ENCODE assay signal across 20 cellular contexts in genomic region chr4:122823476-122823875, GRCh38.
"Had no signal": no experiment of that assay in that cellular context is flagged by ENCODE, and none has a peak within 500 bp of the region (broad histone marks: within the 10 kb centered on the region; RNA-seq: fewer than 3 reads in every experiment).

No MANE protein-coding gene starts in this region.

- ATAC-seq: activated CD8-positive, alpha-beta memory T cell treated with anti-CD3 and anti-CD28 coated beads, Interleukin-2, amount 10 ng/mL, durations not matched to agents 7 days and 5 days; activated CD8-positive, alpha-beta T cell treated with anti-CD3 and anti-CD28 coated beads for 36 hours; activated naive CD8-positive, alpha-beta T cell treated with anti-CD3 and anti-CD28 coated beads, Interleukin-2, amount 50 U/mL, for 24 hours; gastrocnemius medialis; left ventricle myocardium superior; natural killer cell treated with Interleukin-12 subunit alpha and Interleukin-12 subunit beta and Interleukin-15 and Interleukin-18, amount 100 ng/mL, for 72 hours had no signal

- DNase-seq: activated CD4-positive, alpha-beta T cell treated with anti-CD3 and anti-CD28 coated beads, Interleukin-2, amount 10 ng/mL, durations not matched to agents 7 days and 5 days; activated CD4-positive, CD25-positive, alpha-beta regulatory T cell treated with anti-CD3 and anti-CD28 coated beads, Interleukin-2, amount 50 U/mL, for 72 hours; activated CD8-positive, alpha-beta memory T cell treated with anti-CD3 and anti-CD28 coated beads, Interleukin-2, amount 10 ng/mL, durations not matched to agents 7 days and 5 days; activated CD8-positive, alpha-beta T cell treated with anti-CD3 and anti-CD28 coated beads for 36 hours; activated effector memory CD4-positive, alpha-beta T cell treated with anti-CD3 and anti-CD28 coated beads, Interleukin-2, amount 50 U/mL, for 16 hours; activated naive CD4-positive, alpha-beta T cell treated with anti-CD3 and anti-CD28 coated beads, Interleukin-2, amount 50 U/mL, for 16 hours; activated naive CD8-positive, alpha-beta T cell treated with anti-CD3 and anti-CD28 coated beads, Interleukin-2, amount 50 U/mL, for 24 hours; activated T-cell treated with anti-CD3 and anti-CD28 coated beads for 4 hours; cerebellar nuclear complex; gastrocnemius medialis; hippocampal formation; left ventricle myocardium superior; ovary; stimulated activated CD4-positive, alpha-beta T cell treated with anti-CD3 and anti-CD28 coated beads, Interleukin-12 subunit alpha, Interleukin-12 subunit beta, amount 100 ng/mL, for 4 hours; stimulated activated CD4-positive, alpha-beta T cell treated with anti-CD3 and anti-CD28 coated beads, Interleukin-4, amount 100 ng/mL, for 4 hours; tibial artery; WERI-Rb-1 had no signal

- H3K4me1 ChIP-seq: prostate gland had no signal

- H3K9me3 ChIP-seq: gastrocnemius medialis, ovary, prostate gland, tibial artery had no signal

- H3K27me3 ChIP-seq: ovary, tibial artery had no signal

- H3K4me3 ChIP-seq: coronary artery, gastrocnemius medialis, ovary, prostate gland, tibial artery had no signal

- H3K36me3 ChIP-seq: gastrocnemius medialis, ovary, prostate gland, tibial artery had no signal

- H3K27ac ChIP-seq: coronary artery, gastrocnemius medialis, ovary, prostate gland, tibial artery, WERI-Rb-1 had no signal
